ENCODE assay signal across 28 cellular contexts in genomic region chr11:1473786-1474185, GRCh38.
"Had no signal": no experiment of that assay in that cellular context is flagged by ENCODE, and none has a peak within 500 bp of the region (broad histone marks: within the 10 kb centered on the region; RNA-seq: fewer than 3 reads in every experiment).

No MANE protein-coding gene starts in this region.

- H3K4me1 ChIP-seq: breast epithelium, foreskin keratinocyte, neural progenitor cell had no signal

- H3K9me3 ChIP-seq: breast epithelium, esophagus muscularis mucosa, heart left ventricle, left lung, sigmoid colon, stomach, thyroid gland, upper lobe of left lung had no signal

- H3K4me3 ChIP-seq: breast epithelium, esophagus muscularis mucosa, heart left ventricle, left lung, neural progenitor cell, sigmoid colon, stomach, thyroid gland, upper lobe of left lung had no signal

- H3K27ac ChIP-seq: breast epithelium, foreskin keratinocyte, heart left ventricle, left lung, neural progenitor cell, stomach, thyroid gland, upper lobe of left lung had no signal

- H3K36me3 ChIP-seq: breast epithelium, neural progenitor cell had no signal

- H3K27me3 ChIP-seq: breast epithelium, esophagus muscularis mucosa, foreskin keratinocyte, heart left ventricle, left lung, neural progenitor cell, sigmoid colon, stomach, thyroid gland, upper lobe of left lung had no signal

- DNase-seq: activated CD4-positive, alpha-beta memory T cell treated with anti-CD3 and anti-CD28 coated beads, Interleukin-2, amount 10 ng/mL, durations not matched to agents 7 days and 5 days; activated CD4-positive, alpha-beta T cell treated with anti-CD3 and anti-CD28 coated beads for 1 hour; activated CD4-positive, alpha-beta T cell treated with anti-CD3 and anti-CD28 coated beads, Interleukin-2, amount 10 ng/mL, durations not matched to agents 7 days and 5 days; activated gamma-delta T cell treated with Interleukin-2 at 50 U/mL for 16 hours; activated naive CD4-positive, alpha-beta T cell treated with anti-CD3 and anti-CD28 coated beads, Interleukin-2, amount 50 U/mL, for 16 hours; activated T-cell treated with anti-CD3 and anti-CD28 coated beads, Interleukin-2, amount 50 U/mL, for 4 hours; amygdala; dermis blood vessel endothelial cell; effector CD4-positive, alpha-beta T cell; foreskin keratinocyte; kidney glomerular epithelial cell; naive thymus-derived CD4-positive, alpha-beta T cell; occipital lobe; small intestine; stimulated activated CD4-positive, alpha-beta T cell treated with anti-CD3 and anti-CD28 coated beads, Interleukin-1b, Interleukin-23, amount 100 ng/mL, for 48 hours; stimulated activated CD4-positive, alpha-beta T cell treated with anti-CD3 and anti-CD28 coated beads, Interleukin-4, amount 100 ng/mL, for 4 hours; stimulated activated CD8-positive, alpha-beta memory T cell treated with anti-CD3 and anti-CD28 coated beads, Interleukin-4, amount 100 ng/mL, for 48 hours; stomach; SW 1271; T-helper 9 cell; thyroid gland had no signal
